9 cellular contexts compared by ENCODE assay signal in genomic region chr9:131585375-131585774, GRCh38. TPM values are rescaled to one million over a fixed set of nuclear protein-coding genes. Genes with fewer than 3 reads are reported as not detected.
DNase-seq lines count a peak whose midpoint lies in the region; ATAC-seq and TF ChIP-seq lines count a peak whose summit lies in the region.
"Had no signal": no experiment of that assay in that cellular context is flagged by ENCODE, and none has a peak within 500 bp of the region (broad histone marks: within the 10 kb centered on the region; RNA-seq: fewer than 3 reads in every experiment).

No MANE protein-coding gene starts in this region.

- peak; percentile 49 for ATAC-seq in Right ventricle myocardium inferior

- no peaks in the 10 kb centered on the region for H3K9me3 ChIP-seq in left ventricle myocardium inferior (replicated peaks)
- no peaks in the 10 kb centered on the region for H3K9me3 ChIP-seq in transverse colon

- no peak for TF ChIP-seq CTCF in left ventricle myocardium inferior (IDR thresholded peaks at IDR 0.05; ENCODE audit: borderline replicate concordance)
- TF ChIP-seq CTCF in transverse colon (IDR thresholded peaks at IDR 0.05) = no peak

- H3K4me1 Mint-ChIP-seq in activated CD4-positive, alpha-beta T cell treated with anti-CD3 and anti-CD28 coated beads, Interleukin-2, amount 10 ng/mL, durations not matched to agents 24 days and 14 days = peaks cover 30% of the 10 kb centered on the region
- peaks cover 45 to 71% of the 10 kb centered on the region in 2 donors for H3K4me1 Mint-ChIP-seq in immature natural killer cell
- H3K4me1 Mint-ChIP-seq: brain had no signal

- DNase-seq in Right ventricle myocardium inferior (ENCODE audit: missing footprints) (no peak), left ventricle myocardium inferior (no peak), immature natural killer cell (peak; percentile 63 to 66 (median 65)), transverse colon (peak; percentile 30), DMS153 (lab: John Stamatoyannopoulos, UW) (no peak), NCI-H2171 treated with DMSO at 0.1 percent for 48 hours (lab: John Stamatoyannopoulos, UW) (no peak), NCI-H226 (no peak)
- DNase-seq in activated CD4-positive, alpha-beta T cell treated with anti-CD3 and anti-CD28 coated beads, Interleukin-2, amount 10 ng/mL, durations not matched to agents 24 days and 14 days = peak; percentile 87

- WGBS in transverse colon (ENCODE audit: low coverage in 1 of 2), 2 donors = 69% methylated on average over 8 of the region's 8 CpGs; no CpG with 5 or more reads in 1 of the 2 donors

- TF ChIP-seq POLR2A in transverse colon (IDR thresholded peaks at IDR 0.05) = no peak

- intact Hi-C loops in Right ventricle myocardium inferior (cut with DNase I) = no loop called here
- intact Hi-C loops in left ventricle myocardium inferior (cut with micrococcal nuclease) = no loop called here
- intact Hi-C loops in activated CD4-positive, alpha-beta T cell treated with anti-CD3 and anti-CD28 coated beads, Interleukin-2, amount 10 ng/mL, durations not matched to agents 24 days and 14 days (cut with micrococcal nuclease) = no loop called here
- intact Hi-C loops in transverse colon (cut with DNase I; ENCODE audit: low total_unique reads) = no loop called here

- peak overlapping the region; percentile 68 for H3K4me3 Mint-ChIP-seq in activated CD4-positive, alpha-beta T cell treated with anti-CD3 and anti-CD28 coated beads, Interleukin-2, amount 10 ng/mL, durations not matched to agents 24 days and 14 days
- H3K4me3 Mint-ChIP-seq in immature natural killer cell = peak overlapping the region; percentile 75 to 83 (median 80)
- H3K4me3 Mint-ChIP-seq: brain had no signal

- H3K27me3 ChIP-seq in left ventricle myocardium inferior (ENCODE audit: low read depth) (no peaks in the 10 kb centered on the region), transverse colon (no peaks in the 10 kb centered on the region)

- peaks cover 88% of the 10 kb centered on the region for H3K36me3 ChIP-seq in left ventricle myocardium inferior
- H3K36me3 ChIP-seq in transverse colon = peaks cover 0 to 55% (median 18%) of the 10 kb centered on the region in 4 donors

- H3K27ac Mint-ChIP-seq in activated CD4-positive, alpha-beta T cell treated with anti-CD3 and anti-CD28 coated beads, Interleukin-2, amount 10 ng/mL, durations not matched to agents 24 days and 14 days = peak overlapping the region; percentile 91
- peak overlapping the region; percentile 88 to 96 (median 94) for H3K27ac Mint-ChIP-seq in immature natural killer cell

- H3K27ac ChIP-seq in left ventricle myocardium inferior (replicated peaks) (no peak overlapping the region), transverse colon (no peak overlapping the region)

- no peak overlapping the region for H3K4me3 ChIP-seq in left ventricle myocardium inferior
- H3K4me3 ChIP-seq in transverse colon = no peak overlapping the region

- peaks cover 68% of the 10 kb centered on the region for H3K36me3 Mint-ChIP-seq in activated CD4-positive, alpha-beta T cell treated with anti-CD3 and anti-CD28 coated beads, Interleukin-2, amount 10 ng/mL, durations not matched to agents 24 days and 14 days (ENCODE audit: low read depth)
- H3K36me3 Mint-ChIP-seq in immature natural killer cell = peaks cover 4 to 31% (median 7%) of the 10 kb centered on the region in 3 donors

- no peak for TF ChIP-seq EP300 in transverse colon (IDR thresholded peaks at IDR 0.05; ENCODE audit: low read depth)

- H3K4me1 ChIP-seq in left ventricle myocardium inferior (peaks cover 20% of the 10 kb centered on the region), transverse colon (peaks cover 0 to 9% (median 0%) of the 10 kb centered on the region in 4 donors)

- H3K27me3 Mint-ChIP-seq in activated CD4-positive, alpha-beta T cell treated with anti-CD3 and anti-CD28 coated beads, Interleukin-2, amount 10 ng/mL, durations not matched to agents 24 days and 14 days = no peaks in the 10 kb centered on the region
- H3K27me3 Mint-ChIP-seq in immature natural killer cell (ENCODE audit: low read depth in 3 of 3) = peaks cover 9 to 35% (median 35%) of the 10 kb centered on the region in 3 donors
- H3K27me3 Mint-ChIP-seq: brain had no signal

- no peaks in the 10 kb centered on the region for H3K9me3 Mint-ChIP-seq in activated CD4-positive, alpha-beta T cell treated with anti-CD3 and anti-CD28 coated beads, Interleukin-2, amount 10 ng/mL, durations not matched to agents 24 days and 14 days
- H3K9me3 Mint-ChIP-seq in immature natural killer cell = no peaks in the 10 kb centered on the region
- H3K9me3 Mint-ChIP-seq: brain had no signal

- in situ Hi-C loops in transverse colon (cut with MboI; ENCODE audit: low pct_ligation_motif_present in 1 of 4, low pct_unique_long_range_greater_than_20kb in 1 of 4, low sequenced_read_pairs in 3 of 4) = no loop called here

RNA-seq across cellular contexts. Expression of gene PRRT1B, which starts 40.1 kb away (rescaled TPM):
- total RNA-seq in Right ventricle myocardium inferior (not detected), left ventricle myocardium inferior (not detected), transverse colon (10 to 100 TPM in 1 of 4 donors, 1 to 10 TPM in 2, not detected in 1; 1.6 to 12.3 (median 5.7) TPM)
- not detected in 2 replicates for total RNA-seq in activated CD4-positive, alpha-beta T cell treated with anti-CD3 and anti-CD28 coated beads, Interleukin-2, amount 10 ng/mL, durations not matched to agents 24 days and 14 days
- polyA plus RNA-seq in immature natural killer cell = not detected

RNA-seq across cellular contexts. Expression of gene UCK1, which starts 54.3 kb away (rescaled TPM):
- total RNA-seq in Right ventricle myocardium inferior (23.5 TPM), left ventricle myocardium inferior (23.0 TPM), transverse colon (10 to 100 TPM; 10.5 to 63.6 (median 35.3) TPM)
- total RNA-seq in activated CD4-positive, alpha-beta T cell treated with anti-CD3 and anti-CD28 coated beads, Interleukin-2, amount 10 ng/mL, durations not matched to agents 24 days and 14 days = 25.2 and 27.9 TPM in 2 replicates
- 10 to 100 TPM; 27.3 to 34.7 (median 33.7) TPM for polyA plus RNA-seq in immature natural killer cell

Comparison
In these comparisons a context has a peak if more than half of its experiments do, and no peak if none do; other contexts are left out.
1. DNase-seq: peak in activated CD4-positive, alpha-beta T cell treated with anti-CD3 and anti-CD28 coated beads, Interleukin-2, amount 10 ng/mL, durations not matched to agents 24 days and 14 days (single experiment), immature natural killer cell (3 of 3) and transverse colon (single experiment); none in Right ventricle myocardium inferior (single experiment), left ventricle myocardium inferior (single experiment), DMS153 (single experiment), NCI-H2171 treated with DMSO at 0.1 percent for 48 hours (single experiment) and NCI-H226 (single experiment).